In genomic region chr15:100703032-100703578, GRCh38 we compare ENCODE assay signal across 8 cellular contexts.
DNase-seq lines count a peak whose midpoint lies in the region; ATAC-seq and TF ChIP-seq lines count a peak whose summit lies in the region.

No MANE protein-coding gene starts in this region.

- H3K36me3 ChIP-seq in prostate gland (no peaks in the 10 kb centered on the region), Peyer's patch (no peaks in the 10 kb centered on the region)

- no peak overlapping the region for H3K27ac ChIP-seq in prostate gland
- H3K27ac ChIP-seq in Peyer's patch = no peak overlapping the region

- intact Hi-C loops in prostate gland (cut with DNase I) (no loop called here), posterior cingulate gyrus (cut with DNase I) (no loop called here)

- DNase-seq in RPMI7951 (ENCODE audit: low read depth) (peak; percentile 35), lung microvascular endothelial cell (ENCODE audit: low read depth in 2 of 2) (peak; percentile 90 to 95), prostate gland (ENCODE audit: low spot score) (no peak), posterior cingulate gyrus (no peak), Peyer's patch (no peak), KG1 (lab: John Stamatoyannopoulos, UW) (no peak)

- H3K9me3 ChIP-seq in prostate gland = no peaks in the 10 kb centered on the region
- H3K9me3 ChIP-seq in Peyer's patch = no peaks in the 10 kb centered on the region

- no peaks in the 10 kb centered on the region for H3K4me1 ChIP-seq in prostate gland (replicated peaks)
- no peaks in the 10 kb centered on the region for H3K4me1 ChIP-seq in Peyer's patch

- ATAC-seq in GM18873 (IDR thresholded peaks at IDR 0.05; ENCODE audit: low FRiP score, unreplicated experiment) = peak; percentile 97
- ATAC-seq in HG02610 (IDR thresholded peaks at IDR 0.05; ENCODE audit: unreplicated experiment) = peak; percentile 100

- TF ChIP-seq CTCF in prostate gland (IDR thresholded peaks at IDR 0.05) = no peak
- no peak for TF ChIP-seq CTCF in Peyer's patch (IDR thresholded peaks at IDR 0.05)

- TF ChIP-seq POLR2A in prostate gland (IDR thresholded peaks at IDR 0.05) (no peak), Peyer's patch (IDR thresholded peaks at IDR 0.05) (no peak)

- 31% methylated on average over 3 of the region's 3 CpGs for WGBS in prostate gland

- H3K4me3 ChIP-seq in prostate gland = no peak overlapping the region
- H3K4me3 ChIP-seq in Peyer's patch = no peak overlapping the region

- H3K27me3 ChIP-seq in prostate gland (replicated peaks; ENCODE audit: insufficient read depth) (no peaks in the 10 kb centered on the region), Peyer's patch (no peaks in the 10 kb centered on the region)

Comparison
In these comparisons a context has a peak if more than half of its experiments do, and no peak if none do; other contexts are left out.
1. DNase-seq: peak in RPMI7951 (single experiment) and lung microvascular endothelial cell (2 of 2); none in prostate gland (single experiment), posterior cingulate gyrus (0 of 10), Peyer's patch (0 of 3) and KG1 (single experiment).